In genomic region chr5:150137997-150138396, GRCh38 we compare ENCODE assay signal across 13 cellular contexts. TPM values are rescaled to one million over a fixed set of nuclear protein-coding genes. Genes with fewer than 3 reads are reported as not detected.
DNase-seq lines count a peak whose midpoint lies in the region; ATAC-seq and TF ChIP-seq lines count a peak whose summit lies in the region.
"Had no signal": no experiment of that assay in that cellular context is flagged by ENCODE, and none has a peak within 500 bp of the region (broad histone marks: within the 10 kb centered on the region; RNA-seq: fewer than 3 reads in every experiment).

No MANE protein-coding gene starts in this region.

- TF ChIP-seq CTCF in right lobe of liver (IDR thresholded peaks at IDR 0.05) (no peak), suprapubic skin (IDR thresholded peaks at IDR 0.05) (no peak), PC-9 (conservative IDR thresholded peaks at IDR 0.05) (no peak), OCI-LY7 (conservative IDR thresholded peaks at IDR 0.05; ENCODE audit: low read length) (no peak)

- TF ChIP-seq EP300 in suprapubic skin (IDR thresholded peaks at IDR 0.05): no peak

- peak overlapping the region; percentile 72 for H3K9ac ChIP-seq in HUES6 (ENCODE audit: low read length)

- H3K4me3 ChIP-seq in HUES6 (ENCODE audit: low read depth, low read length): no peak overlapping the region; the same call in 1 of the 2 replicates
- H3K4me3 ChIP-seq in right lobe of liver: peak overlapping the region in 2 of 3 donors; percentile 16
- no peak overlapping the region for H3K4me3 ChIP-seq in suprapubic skin
- no peak overlapping the region for H3K4me3 ChIP-seq in PC-9
- H3K4me3 ChIP-seq in OCI-LY7 (ENCODE audit: low read depth, low read length, poor library complexity, severe bottlenecking): no peak overlapping the region
- H3K4me3 ChIP-seq: HAP-1, pancreas had no signal

- WGBS in right lobe of liver (ENCODE audit: insufficient coverage, low coverage, low lambda C conversion rate, missing lambda C conversion rate): no CpG with 5 or more reads among the region's 5 CpGs
- 69% methylated on average over 5 of the region's 5 CpGs for WGBS in suprapubic skin

- H3K27me3 ChIP-seq in HUES6 (ENCODE audit: control insufficient read depth, insufficient read depth, low read length) (peaks cover 17% of the 10 kb centered on the region), right lobe of liver (no peaks in the 10 kb centered on the region), suprapubic skin (no peaks in the 10 kb centered on the region), PC-9 (ENCODE audit: insufficient read depth, low read depth) (no peaks in the 10 kb centered on the region; the same call in 1 of the 2 replicates)
- H3K27me3 ChIP-seq: pancreas had no signal

- H2AFZ ChIP-seq in PC-9: no peak overlapping the region
- no peak overlapping the region for H2AFZ ChIP-seq in OCI-LY7 (ENCODE audit: low read length)

- H3K4me1 ChIP-seq in HUES6 (ENCODE audit: control insufficient read depth, insufficient read depth, low read length) (peaks cover 71% of the 10 kb centered on the region), right lobe of liver (peaks cover 0 to 63% (median 32%) of the 10 kb centered on the region in 4 donors), suprapubic skin (peaks cover 64% of the 10 kb centered on the region), PC-9 (replicated peaks; ENCODE audit: insufficient read depth) (peaks cover 9% of the 10 kb centered on the region), OCI-LY7 (ENCODE audit: insufficient read depth, low read length, poor library complexity, severe bottlenecking) (no peaks in the 10 kb centered on the region)
- H3K4me1 ChIP-seq: HAP-1 had no signal

- DNase-seq in right lobe of liver (peak in 2 of 3 donors; percentile 66 to 71), suprapubic skin (ENCODE audit: low spot score in 2 of 2) (no peak), islet precursor cell (no peak), PC-9 (no peak), COLO668 (lab: John Stamatoyannopoulos, UW; ENCODE audit: unreplicated experiment) (no peak), OCI-LY7 (ENCODE audit: low spot score) (no peak)
- DNase-seq: activated CD4-positive, alpha-beta T cell treated with anti-CD3 and anti-CD28 coated beads for 48 hours; NCI-H2029 treated with DMSO at 0.1 percent for 48 hours; pancreas; RPMI8226 had no signal

- no peaks in the 10 kb centered on the region for H3K79me2 ChIP-seq in PC-9 (ENCODE audit: low read depth)
- H3K79me2 ChIP-seq in OCI-LY7 (ENCODE audit: insufficient read depth, low read depth, low read length): no peaks in the 10 kb centered on the region

- H4K20me1 ChIP-seq in PC-9 (ENCODE audit: insufficient read depth): no peaks in the 10 kb centered on the region
- H4K20me1 ChIP-seq in OCI-LY7 (ENCODE audit: insufficient read depth, low read length): no peaks in the 10 kb centered on the region

- TF ChIP-seq POLR2A in right lobe of liver (IDR thresholded peaks at IDR 0.05) (no peak), suprapubic skin (IDR thresholded peaks at IDR 0.05) (no peak)

- peaks cover 10% of the 10 kb centered on the region for H3F3A ChIP-seq in PC-9 (ENCODE audit: insufficient read depth, low read depth)

- H3K9me3 ChIP-seq in HUES6 (ENCODE audit: control insufficient read depth, insufficient read depth, low read depth, low read length) (no peaks in the 10 kb centered on the region), right lobe of liver (no peaks in the 10 kb centered on the region), suprapubic skin (no peaks in the 10 kb centered on the region), PC-9 (ENCODE audit: insufficient read depth, low read depth) (no peaks in the 10 kb centered on the region), OCI-LY7 (ENCODE audit: low read length) (no peaks in the 10 kb centered on the region)
- H3K9me3 ChIP-seq: HAP-1, pancreas had no signal

- POLR2A ChIA-PET in PC-9 (lab: Charles Lee; ENCODE audit: unreplicated experiment): no interaction called here
- POLR2A ChIA-PET in OCI-LY7 (lab: Charles Lee): no interaction called here

- intact Hi-C loops in right lobe of liver (cut with DNase I) (loop anchor here in 1 of 2 donors (10.0 kb wide), 1 partner anchor 77 kb away; no protein-coding TSS in a partner anchor), PC-9 (cut with micrococcal nuclease; ENCODE audit: unreplicated experiment) (no loop called here), OCI-LY7 (cut with micrococcal nuclease; ENCODE audit: unreplicated experiment) (no loop called here)

- BruUV-seq in PC-9 (replicated peaks; lab: Mats Ljungman, UMichigan) (no TSS peak), OCI-LY7 (replicated peaks; lab: Mats Ljungman, UMichigan) (no TSS peak)

- no peaks in the 10 kb centered on the region; the same call in 1 of the 2 replicates for H3K36me3 ChIP-seq in HUES6 (ENCODE audit: control insufficient read depth, insufficient read depth, low read length)
- no peaks in the 10 kb centered on the region for H3K36me3 ChIP-seq in right lobe of liver
- no peaks in the 10 kb centered on the region for H3K36me3 ChIP-seq in suprapubic skin
- no peaks in the 10 kb centered on the region for H3K36me3 ChIP-seq in PC-9 (ENCODE audit: low read depth)
- H3K36me3 ChIP-seq in OCI-LY7 (ENCODE audit: insufficient read depth, low read length): no peaks in the 10 kb centered on the region
- H3K36me3 ChIP-seq: HAP-1, pancreas had no signal

- H3K4me2 ChIP-seq in PC-9: no peak overlapping the region
- no peak overlapping the region for H3K4me2 ChIP-seq in OCI-LY7 (ENCODE audit: low read length)

- CTCF ChIA-PET in PC-9 (lab: Charles Lee): no interaction called here
- CTCF ChIA-PET in OCI-LY7 (lab: Charles Lee; ENCODE audit: unreplicated experiment): interaction anchor here (0.6 kb wide), 1 partner anchor 53 kb away, joined by 3 read pairs; no protein-coding TSS in a partner anchor

- peak; percentile 26 to 42 (median 27) for ATAC-seq in right lobe of liver

- H3K9me2 ChIP-seq in PC-9 (ENCODE audit: insufficient read depth) (no peaks in the 10 kb centered on the region), OCI-LY7 (ENCODE audit: insufficient read depth, low read length) (no peaks in the 10 kb centered on the region)

- peak overlapping the region; percentile 76; the same call in 1 of the 2 replicates for H3K27ac ChIP-seq in HUES6 (ENCODE audit: low read depth, low read length)
- peak overlapping the region; percentile 79 for H3K27ac ChIP-seq in cingulate gyrus (ENCODE audit: low read depth, low read length)
- peak overlapping the region; percentile 81 to 98 (median 93) for H3K27ac ChIP-seq in right lobe of liver
- H3K27ac ChIP-seq in suprapubic skin: peak overlapping the region; percentile 80
- H3K27ac ChIP-seq in PC-9: no peak overlapping the region
- no peak overlapping the region for H3K27ac ChIP-seq in OCI-LY7 (ENCODE audit: low read depth, low read length, poor library complexity, severe bottlenecking)

RNA-seq across cellular contexts. Expression of gene PDGFRB, which starts 17.6 kb away (rescaled TPM):
- total RNA-seq in right lobe of liver (10 to 100 TPM in 2 of 6 experiments, 1 to 10 TPM in 4; 6.8 to 19.5 (median 9.4) TPM), suprapubic skin (10 to 100 TPM; 23.8 to 51.4 (median 43.9) TPM), PC-9 (2021) (0.08 TPM in 1 of 2 replicates, not detected in the other), OCI-LY7 (2022) (0.23 TPM in 1 of 2 replicates, not detected in the other)
- total RNA-seq in OCI-LY7 (2014; rRNA removed; shearing (Covaris generic)): 0.80 and 3.0 TPM in 2 replicates

RNA-seq across cellular contexts. Expression of gene CDX1, which starts 28.6 kb away (rescaled TPM):
- total RNA-seq in right lobe of liver (not detected), suprapubic skin (under 1 TPM in 2 of 4 donors, not detected in 2; 0.26 to 0.76 TPM), PC-9 (2021) (not detected in 2 replicates), OCI-LY7 (2022) (not detected in 2 replicates)
- total RNA-seq in OCI-LY7 (2014; rRNA removed; shearing (Covaris generic)): not detected in 2 replicates

RNA-seq across cellular contexts. Expression of gene CSF1R, which starts 51.6 kb away (rescaled TPM):
- total RNA-seq in right lobe of liver (10 to 100 TPM; 13.0 to 45.1 (median 16.3) TPM), suprapubic skin (10 to 100 TPM in 3 of 4 donors, 1 to 10 TPM in 1; 9.9 to 39.7 (median 19.7) TPM), PC-9 (2021) (0.72 and 0.95 TPM in 2 replicates), OCI-LY7 (2022) (not detected in 2 replicates)
- total RNA-seq in OCI-LY7 (2014; rRNA removed; shearing (Covaris generic)): not detected in 2 replicates

RNA-seq across cellular contexts. Expression of gene SLC6A7, which starts 51.9 kb away (rescaled TPM):
- not detected for total RNA-seq in right lobe of liver
- total RNA-seq in suprapubic skin: not detected
- total RNA-seq in PC-9 (2021): 0.25 TPM in 1 of 2 replicates, not detected in the other
- total RNA-seq in OCI-LY7 (2014; rRNA removed; shearing (Covaris generic)): not detected in 2 replicates
- total RNA-seq in OCI-LY7 (2022): not detected in 2 replicates
- total RNA-seq: pancreas had no signal

Comparison
In these comparisons a context has a peak if more than half of its experiments do, and no peak if none do; other contexts are left out.
1. H3K27ac ChIP-seq: peak in HUES6 (single experiment), cingulate gyrus (single experiment), right lobe of liver (3 of 3) and suprapubic skin (single experiment); none in PC-9 (single experiment) and OCI-LY7 (single experiment).
2. H3K4me3 ChIP-seq: peak in right lobe of liver (2 of 3); none in HUES6 (single experiment), suprapubic skin (single experiment), PC-9 (single experiment) and OCI-LY7 (single experiment).
3. DNase-seq: peak in right lobe of liver (2 of 3); none in suprapubic skin (0 of 2), islet precursor cell (single experiment), PC-9 (0 of 2), COLO668 (single experiment) and OCI-LY7 (single experiment).